In the genomic region with DNA sequence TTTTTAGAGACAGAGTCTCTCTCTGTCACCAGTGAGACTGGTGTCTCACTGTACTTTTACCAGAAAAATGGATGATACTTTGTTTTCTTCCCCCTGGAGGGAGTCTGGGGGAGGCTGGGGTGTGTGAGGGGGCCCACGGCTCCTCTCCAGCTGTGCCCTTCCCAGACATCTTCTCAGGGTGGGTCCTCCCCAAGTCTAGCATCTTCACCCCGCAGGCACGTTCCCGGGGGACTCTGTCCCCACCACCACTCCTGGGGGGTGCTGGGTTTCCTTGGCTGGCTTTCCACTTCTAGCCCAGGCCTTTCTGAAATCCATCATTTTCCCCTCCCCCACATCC, we compare ENCODE assay signal across 10 cellular contexts.
DNase-seq lines count a peak whose midpoint lies in the region; ATAC-seq and TF ChIP-seq lines count a peak whose summit lies in the region.
"Had no signal": no experiment of that assay in that cellular context is flagged by ENCODE, and none has a peak within 500 bp of the region (broad histone marks: within the 10 kb centered on the region; RNA-seq: fewer than 3 reads in every experiment).

No MANE protein-coding gene starts in this region.

- H3K9me3 ChIP-seq in SJCRH30 (replicated peaks) (no peaks in the 10 kb centered on the region), fibroblast of lung (ENCODE audit: control insufficient read depth, insufficient read depth, low read depth, low read length) (no peaks in the 10 kb centered on the region), osteoblast (ENCODE audit: low read depth, low read length) (no peaks in the 10 kb centered on the region)
- H3K9me3 ChIP-seq: tibial artery had no signal

- H2AFZ ChIP-seq in ACC112 (ENCODE audit: low read length, unreplicated experiment) (peak overlapping the region; percentile 17), fibroblast of lung (ENCODE audit: low read length) (no peak overlapping the region), osteoblast (ENCODE audit: low read length) (no peak overlapping the region)

- H3K4me2 ChIP-seq in fibroblast of lung (ENCODE audit: extremely low read depth, insufficient read depth, low read length) (no peak overlapping the region), osteoblast (ENCODE audit: insufficient read depth, low read length) (peak overlapping the region; percentile 66)

- no peak for ATAC-seq in GM18873 (IDR thresholded peaks at IDR 0.05; ENCODE audit: low FRiP score, unreplicated experiment)
- ATAC-seq: activated CD8-positive, alpha-beta memory T cell treated with anti-CD3 and anti-CD28 coated beads, Interleukin-2, amount 10 ng/mL, durations not matched to agents 7 days and 5 days had no signal

- H3K27me3 ChIP-seq in ACC112 (ENCODE audit: insufficient read depth, low read length), result no peaks in the 10 kb centered on the region
- no peaks in the 10 kb centered on the region for H3K27me3 ChIP-seq in SJCRH30
- H3K27me3 ChIP-seq in fibroblast of lung (ENCODE audit: control insufficient read depth, insufficient read depth, low read length), result no peaks in the 10 kb centered on the region
- no peaks in the 10 kb centered on the region for H3K27me3 ChIP-seq in osteoblast (ENCODE audit: insufficient read depth, low read length)
- H3K27me3 ChIP-seq: tibial artery had no signal

- H3K4me1 ChIP-seq in ACC112 (ENCODE audit: control insufficient read depth, insufficient read depth, low read length, unreplicated experiment) (peaks cover 13% of the 10 kb centered on the region), SJCRH30 (peaks cover 9% of the 10 kb centered on the region), fibroblast of lung (ENCODE audit: control insufficient read depth, extremely low read depth, insufficient read depth, low read length) (peaks cover 20% of the 10 kb centered on the region), osteoblast (ENCODE audit: insufficient read depth, low read length) (peaks cover 18% of the 10 kb centered on the region)
- H3K4me1 ChIP-seq: tibial artery had no signal

- peak overlapping the region; percentile 69 for H3K27ac ChIP-seq in ACC112 (ENCODE audit: low read depth, low read length)
- H3K27ac ChIP-seq in SJCRH30, result peak overlapping the region; percentile 33; the same call in 1 of the 2 replicates
- peak overlapping the region; percentile 63 for H3K27ac ChIP-seq in fibroblast of lung (ENCODE audit: insufficient read depth, low read length)
- no peak overlapping the region for H3K27ac ChIP-seq in osteoblast (ENCODE audit: low read depth, low read length)
- H3K27ac ChIP-seq: tibial artery had no signal

- H3K79me2 ChIP-seq in ACC112 (ENCODE audit: control insufficient read depth, insufficient read depth, low read length, unreplicated experiment), result no peaks in the 10 kb centered on the region
- no peaks in the 10 kb centered on the region for H3K79me2 ChIP-seq in fibroblast of lung (ENCODE audit: control insufficient read depth, insufficient read depth, low read length)
- H3K79me2 ChIP-seq in osteoblast (ENCODE audit: insufficient read depth, low read length), result no peaks in the 10 kb centered on the region

- no peaks in the 10 kb centered on the region for H3K36me3 ChIP-seq in ACC112 (ENCODE audit: insufficient read depth, low read length)
- H3K36me3 ChIP-seq in SJCRH30, result no peaks in the 10 kb centered on the region
- peaks cover 9% of the 10 kb centered on the region for H3K36me3 ChIP-seq in fibroblast of lung (ENCODE audit: control insufficient read depth, insufficient read depth, low read length)
- H3K36me3 ChIP-seq in osteoblast (ENCODE audit: insufficient read depth, low read length), result no peaks in the 10 kb centered on the region
- H3K36me3 ChIP-seq: tibial artery had no signal

- H3K4me3 ChIP-seq in ACC112 (ENCODE audit: low read depth, low read length), result no peak overlapping the region; the same call in 1 of the 2 replicates
- H3K4me3 ChIP-seq in SJCRH30, result peak overlapping the region; percentile 42
- H3K4me3 ChIP-seq in fibroblast of lung (replicated peaks in 1 of 4; ENCODE audit: control extremely low read depth in 1 of 4, insufficient read depth in 1 of 4, low read depth in 3 of 4, low read length in 4 of 4), result no peak overlapping the region
- no peak overlapping the region for H3K4me3 ChIP-seq in osteoblast (ENCODE audit: insufficient read depth, low read length)
- H3K4me3 ChIP-seq: tibial artery had no signal

- TF ChIP-seq CTCF in fibroblast of lung (conservative IDR thresholded peaks at IDR 0.05 in 1 of 2, IDR thresholded peaks at IDR 0.05 in 1 of 2; ENCODE audit: low read depth in 1 of 2, low read length in 2 of 2), result no peak
- TF ChIP-seq CTCF in osteoblast (IDR thresholded peaks at IDR 0.05; ENCODE audit: extremely low read depth, low read depth, low read length), result no peak

- DNase-seq in SJCRH30 (no peak), fibroblast of lung (ENCODE audit: low read depth in 2 of 2) (no peak), osteoblast (ENCODE audit: insufficient read length, low spot score, missing footprints) (no peak), iPS-NIHi11 (ENCODE audit: low spot score) (no peak), AG20443 (ENCODE audit: low spot score) (no peak), NCI-H446 (lab: John Stamatoyannopoulos, UW) (no peak)
- DNase-seq: activated CD8-positive, alpha-beta memory T cell treated with anti-CD3 and anti-CD28 coated beads, Interleukin-2, amount 10 ng/mL, durations not matched to agents 7 days and 5 days had no signal

- no peak overlapping the region for H3K9ac ChIP-seq in fibroblast of lung (ENCODE audit: insufficient read depth, low read length)

- no peaks in the 10 kb centered on the region for H4K20me1 ChIP-seq in fibroblast of lung (ENCODE audit: control insufficient read depth, extremely low read depth, insufficient read depth, low read length)
- H4K20me1 ChIP-seq in osteoblast (ENCODE audit: insufficient read depth, low read length), result no peaks in the 10 kb centered on the region
